27 cellular contexts compared by ENCODE assay signal in the genomic region with DNA sequence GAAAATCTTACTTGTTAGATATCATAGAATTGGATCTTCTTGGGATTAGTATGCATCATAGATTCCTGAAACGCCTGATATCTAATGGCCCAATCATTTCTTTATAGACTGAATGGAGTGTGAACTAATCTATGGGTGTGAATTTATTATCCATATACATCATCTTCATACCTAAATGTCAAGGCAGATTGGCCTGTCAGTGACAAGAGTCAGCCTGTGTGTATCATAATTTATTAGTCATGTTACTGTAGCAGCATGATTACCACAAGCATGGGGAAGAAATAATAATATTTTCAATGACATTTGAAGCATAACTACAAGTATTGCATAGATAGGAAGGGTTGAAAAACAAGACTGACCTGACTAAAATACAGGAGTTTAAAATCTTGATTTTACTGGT.
"Had no signal": no experiment of that assay in that cellular context is flagged by ENCODE, and none has a peak within 500 bp of the region (broad histone marks: within the 10 kb centered on the region; RNA-seq: fewer than 3 reads in every experiment).

No MANE protein-coding gene starts in this region.

- H3K9me3 ChIP-seq: Peyer's patch, SJSA1 had no signal

- H2AFZ ChIP-seq: PC-9 had no signal

- H3K4me3 Mint-ChIP-seq: IgD-negative memory B cell had no signal

- H3K4me2 ChIP-seq: PC-9 had no signal

- H3K4me3 ChIP-seq: K562, PC-9, Peyer's patch, SJSA1, SK-N-MC had no signal

- H3K27me3 Mint-ChIP-seq: IgD-negative memory B cell had no signal

- DNase-seq: MV-4-11; NCI-H1048; NCI-H1105; NCI-H1417; NCI-H1436 treated with DMSO at 0.1 percent for 48 hours; NCI-H1694 treated with DMSO at 0.1 percent for 48 hours; NCI-H1930; NCI-H2081; NCI-H2107; NCI-H226; NCI-H446; NCI-H510A; NCI-H524 treated with DMSO at 0.1 percent for 48 hours; NCI-H69; NCI-H774; NK-92 treated with Interleukin-12 subunit alpha and Interleukin-12 subunit beta, amount 100 ng/mL, for 24 hours; OCI-M1; PC-9; Peyer's patch; Right ventricle myocardium superior; RPMI8226; SIG-M5 had no signal

- ATAC-seq: K562 had no signal

- H3K36me3 ChIP-seq: Peyer's patch, SJSA1 had no signal

- H3K27me3 ChIP-seq: Peyer's patch, SJSA1 had no signal

- H3K27ac ChIP-seq: HL-60, PC-9, Peyer's patch, SJSA1, SK-N-MC had no signal
